1 cellular context compared by ENCODE assay signal in the genomic region with DNA sequence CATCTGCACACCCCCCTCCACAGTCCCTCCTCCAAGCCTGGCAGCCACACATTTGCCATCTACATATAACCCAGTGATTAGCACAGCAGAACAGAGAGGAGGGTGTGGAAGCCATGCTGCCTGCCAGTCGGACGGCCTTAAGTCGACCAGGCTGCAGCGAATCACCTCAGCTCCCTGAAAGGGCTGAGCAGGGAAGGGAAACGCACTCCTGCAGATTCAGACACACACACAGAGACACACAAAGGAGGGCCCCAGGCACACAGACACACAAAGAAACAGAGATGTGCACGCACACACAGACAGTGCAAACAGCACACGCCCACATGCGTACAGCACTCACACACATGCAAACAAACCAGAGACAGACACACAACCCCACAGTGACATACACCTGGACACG.
TF ChIP-seq lines count a peak whose summit lies in the region.

No MANE protein-coding gene starts in this region.

TF ChIP-seq in H1, 55 proteins besides CTCF, POLR2A, EP300 and RAD21:
- TF ChIP-seq, protein P1, sequence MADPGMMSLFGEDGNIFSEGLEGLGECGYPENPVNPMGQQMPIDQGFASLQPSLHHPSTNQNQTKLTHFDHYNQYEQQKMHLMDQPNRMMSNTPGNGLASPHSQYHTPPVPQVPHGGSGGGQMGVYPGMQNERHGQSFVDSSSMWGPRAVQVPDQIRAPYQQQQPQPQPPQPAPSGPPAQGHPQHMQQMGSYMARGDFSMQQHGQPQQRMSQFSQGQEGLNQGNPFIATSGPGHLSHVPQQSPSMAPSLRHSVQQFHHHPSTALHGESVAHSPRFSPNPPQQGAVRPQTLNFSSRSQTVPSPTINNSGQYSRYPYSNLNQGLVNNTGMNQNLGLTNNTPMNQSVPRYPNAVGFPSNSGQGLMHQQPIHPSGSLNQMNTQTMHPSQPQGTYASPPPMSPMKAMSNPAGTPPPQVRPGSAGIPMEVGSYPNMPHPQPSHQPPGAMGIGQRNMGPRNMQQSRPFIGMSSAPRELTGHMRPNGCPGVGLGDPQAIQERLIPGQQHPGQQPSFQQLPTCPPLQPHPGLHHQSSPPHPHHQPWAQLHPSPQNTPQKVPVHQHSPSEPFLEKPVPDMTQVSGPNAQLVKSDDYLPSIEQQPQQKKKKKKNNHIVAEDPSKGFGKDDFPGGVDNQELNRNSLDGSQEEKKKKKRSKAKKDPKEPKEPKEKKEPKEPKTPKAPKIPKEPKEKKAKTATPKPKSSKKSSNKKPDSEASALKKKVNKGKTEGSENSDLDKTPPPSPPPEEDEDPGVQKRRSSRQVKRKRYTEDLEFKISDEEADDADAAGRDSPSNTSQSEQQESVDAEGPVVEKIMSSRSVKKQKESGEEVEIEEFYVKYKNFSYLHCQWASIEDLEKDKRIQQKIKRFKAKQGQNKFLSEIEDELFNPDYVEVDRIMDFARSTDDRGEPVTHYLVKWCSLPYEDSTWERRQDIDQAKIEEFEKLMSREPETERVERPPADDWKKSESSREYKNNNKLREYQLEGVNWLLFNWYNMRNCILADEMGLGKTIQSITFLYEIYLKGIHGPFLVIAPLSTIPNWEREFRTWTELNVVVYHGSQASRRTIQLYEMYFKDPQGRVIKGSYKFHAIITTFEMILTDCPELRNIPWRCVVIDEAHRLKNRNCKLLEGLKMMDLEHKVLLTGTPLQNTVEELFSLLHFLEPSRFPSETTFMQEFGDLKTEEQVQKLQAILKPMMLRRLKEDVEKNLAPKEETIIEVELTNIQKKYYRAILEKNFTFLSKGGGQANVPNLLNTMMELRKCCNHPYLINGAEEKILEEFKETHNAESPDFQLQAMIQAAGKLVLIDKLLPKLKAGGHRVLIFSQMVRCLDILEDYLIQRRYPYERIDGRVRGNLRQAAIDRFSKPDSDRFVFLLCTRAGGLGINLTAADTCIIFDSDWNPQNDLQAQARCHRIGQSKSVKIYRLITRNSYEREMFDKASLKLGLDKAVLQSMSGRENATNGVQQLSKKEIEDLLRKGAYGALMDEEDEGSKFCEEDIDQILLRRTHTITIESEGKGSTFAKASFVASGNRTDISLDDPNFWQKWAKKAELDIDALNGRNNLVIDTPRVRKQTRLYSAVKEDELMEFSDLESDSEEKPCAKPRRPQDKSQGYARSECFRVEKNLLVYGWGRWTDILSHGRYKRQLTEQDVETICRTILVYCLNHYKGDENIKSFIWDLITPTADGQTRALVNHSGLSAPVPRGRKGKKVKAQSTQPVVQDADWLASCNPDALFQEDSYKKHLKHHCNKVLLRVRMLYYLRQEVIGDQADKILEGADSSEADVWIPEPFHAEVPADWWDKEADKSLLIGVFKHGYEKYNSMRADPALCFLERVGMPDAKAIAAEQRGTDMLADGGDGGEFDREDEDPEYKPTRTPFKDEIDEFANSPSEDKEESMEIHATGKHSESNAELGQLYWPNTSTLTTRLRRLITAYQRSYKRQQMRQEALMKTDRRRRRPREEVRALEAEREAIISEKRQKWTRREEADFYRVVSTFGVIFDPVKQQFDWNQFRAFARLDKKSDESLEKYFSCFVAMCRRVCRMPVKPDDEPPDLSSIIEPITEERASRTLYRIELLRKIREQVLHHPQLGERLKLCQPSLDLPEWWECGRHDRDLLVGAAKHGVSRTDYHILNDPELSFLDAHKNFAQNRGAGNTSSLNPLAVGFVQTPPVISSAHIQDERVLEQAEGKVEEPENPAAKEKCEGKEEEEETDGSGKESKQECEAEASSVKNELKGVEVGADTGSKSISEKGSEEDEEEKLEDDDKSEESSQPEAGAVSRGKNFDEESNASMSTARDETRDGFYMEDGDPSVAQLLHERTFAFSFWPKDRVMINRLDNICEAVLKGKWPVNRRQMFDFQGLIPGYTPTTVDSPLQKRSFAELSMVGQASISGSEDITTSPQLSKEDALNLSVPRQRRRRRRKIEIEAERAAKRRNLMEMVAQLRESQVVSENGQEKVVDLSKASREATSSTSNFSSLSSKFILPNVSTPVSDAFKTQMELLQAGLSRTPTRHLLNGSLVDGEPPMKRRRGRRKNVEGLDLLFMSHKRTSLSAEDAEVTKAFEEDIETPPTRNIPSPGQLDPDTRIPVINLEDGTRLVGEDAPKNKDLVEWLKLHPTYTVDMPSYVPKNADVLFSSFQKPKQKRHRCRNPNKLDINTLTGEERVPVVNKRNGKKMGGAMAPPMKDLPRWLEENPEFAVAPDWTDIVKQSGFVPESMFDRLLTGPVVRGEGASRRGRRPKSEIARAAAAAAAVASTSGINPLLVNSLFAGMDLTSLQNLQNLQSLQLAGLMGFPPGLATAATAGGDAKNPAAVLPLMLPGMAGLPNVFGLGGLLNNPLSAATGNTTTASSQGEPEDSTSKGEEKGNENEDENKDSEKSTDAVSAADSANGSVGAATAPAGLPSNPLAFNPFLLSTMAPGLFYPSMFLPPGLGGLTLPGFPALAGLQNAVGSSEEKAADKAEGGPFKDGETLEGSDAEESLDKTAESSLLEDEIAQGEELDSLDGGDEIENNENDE (IDR thresholded peaks at IDR 0.05; ENCODE audit: insufficient replicate concordance, low read length): no peak
- TF ChIP-seq RNF2 (IDR thresholded peaks at IDR 0.05; ENCODE audit: borderline replicate concordance, low read depth, low read length, missing control alignments, poor library complexity, severe bottlenecking) (no peak), TAF7 (optimal IDR thresholded peaks at IDR 0.05; ENCODE audit: borderline replicate concordance, low read depth, low read length) (no peak), SP4 (IDR thresholded peaks at IDR 0.05; ENCODE audit: low read length) (no peak)
